ENCODE assay signal across 7 cellular contexts in the genomic region with DNA sequence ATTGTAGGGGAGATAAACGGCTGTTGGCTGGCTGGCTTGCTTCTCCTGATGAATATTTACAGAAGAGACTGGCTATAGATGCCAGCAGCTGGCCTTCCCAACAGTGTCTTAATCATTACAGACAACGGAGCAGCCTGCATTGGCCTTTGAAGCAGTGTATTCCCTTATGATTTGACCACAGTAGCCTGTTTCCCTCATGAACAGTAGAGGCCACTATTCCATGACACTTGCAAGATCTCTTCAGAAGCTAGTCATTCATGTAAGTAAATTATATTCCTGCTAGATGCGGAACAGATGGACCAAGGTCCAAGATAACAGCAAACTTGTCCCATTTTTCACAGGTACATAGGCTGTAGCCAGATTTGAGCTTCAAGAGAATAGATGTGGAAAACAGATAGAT. TPM values are rescaled to one million over a fixed set of nuclear protein-coding genes. Genes with fewer than 3 reads are reported as not detected.
DNase-seq lines count a peak whose midpoint lies in the region; ATAC-seq, FAIRE-seq and TF ChIP-seq lines count a peak whose summit lies in the region.

No MANE protein-coding gene starts in this region.

- intact Hi-C loops in pancreas (cut with DNase I) = no loop called here

- H3K4me3 ChIP-seq in GM12864 (ENCODE audit: low read depth, low read length) (no peak overlapping the region), pancreas (no peak overlapping the region)

- H3K27me3 Mint-ChIP-seq in activated T-helper 17 cell treated with anti-CD3 and anti-CD28 coated beads, Interleukin-2, amount 50 U/mL, for 72 hours = peaks cover 4% of the 10 kb centered on the region

- H3K4me1 ChIP-seq in pancreas = no peaks in the 10 kb centered on the region

- no peaks in the 10 kb centered on the region for H3K9me3 Mint-ChIP-seq in activated T-helper 17 cell treated with anti-CD3 and anti-CD28 coated beads, Interleukin-2, amount 50 U/mL, for 72 hours

- H3K4me1 Mint-ChIP-seq in activated T-helper 17 cell treated with anti-CD3 and anti-CD28 coated beads, Interleukin-2, amount 50 U/mL, for 72 hours = no peaks in the 10 kb centered on the region

- no peaks in the 10 kb centered on the region for H3K36me3 ChIP-seq in pancreas

- TF ChIP-seq CTCF in GM12864 (IDR thresholded peaks at IDR 0.05; ENCODE audit: low read depth, low read length, missing control alignments) (peak; percentile 28), pancreas (IDR thresholded peaks at IDR 0.05) (peak in 1 of 4 donors; percentile 9)

- H3K27ac ChIP-seq in pancreas = no peak overlapping the region

- no peak for DNase-seq in GM12864 (ENCODE audit: low read depth)
- peak; percentile 1 for DNase-seq in NCI-H446 treated with DMSO at 0.1 percent for 48 hours (lab: John Stamatoyannopoulos, UW)
- DNase-seq in dermis blood vessel endothelial cell = peak; percentile 51
- no peak for DNase-seq in pancreas
- no peak for DNase-seq in HEK293T (ENCODE audit: extremely low spot score)

- H3K9me3 ChIP-seq in pancreas = no peaks in the 10 kb centered on the region

- CTCF ChIA-PET in HEK293T (lab: Yijun Ruan, JAX) = interaction anchor here (1.1 kb wide), 1 partner anchor 15 kb away, joined by 3 read pairs; no protein-coding TSS in a partner anchor

- FAIRE-seq in pancreas (lab: Jason Lieb, UNC) = no peak

- ATAC-seq in pancreas (peak in 3 of 4 donors; percentile 66 to 77 (median 69)), HG03139 (IDR thresholded peaks at IDR 0.05; ENCODE audit: unreplicated experiment) (no peak)
- ATAC-seq in activated T-helper 17 cell treated with anti-CD3 and anti-CD28 coated beads, Interleukin-2, amount 50 U/mL, for 72 hours (replicated peaks) = no peak

- WGBS in pancreas, 2 donors = 9% methylated on average over 3 of the region's 3 CpGs

- POLR2A ChIA-PET in HEK293T (lab: Yijun Ruan, JAX) = no interaction called here

- H3K27me3 ChIP-seq in pancreas = no peaks in the 10 kb centered on the region

- H3K36me3 Mint-ChIP-seq in activated T-helper 17 cell treated with anti-CD3 and anti-CD28 coated beads, Interleukin-2, amount 50 U/mL, for 72 hours (ENCODE audit: low read depth) = no peaks in the 10 kb centered on the region

- no peak overlapping the region for H3K4me3 Mint-ChIP-seq in activated T-helper 17 cell treated with anti-CD3 and anti-CD28 coated beads, Interleukin-2, amount 50 U/mL, for 72 hours

- H3K27ac Mint-ChIP-seq in activated T-helper 17 cell treated with anti-CD3 and anti-CD28 coated beads, Interleukin-2, amount 50 U/mL, for 72 hours = no peak overlapping the region

TF ChIP-seq in HEK293T, 16 proteins besides CTCF, POLR2A, EP300 and RAD21:
- no peak for TF ChIP-seq CTBP1 (IDR thresholded peaks at IDR 0.05; ENCODE audit: borderline replicate concordance)
- no peak for TF ChIP-seq FOXK2 (IDR thresholded peaks at IDR 0.05)
- TF ChIP-seq LEF1 (IDR thresholded peaks at IDR 0.05; ENCODE audit: borderline replicate concordance) = no peak

RNA-seq across cellular contexts. Expression of gene TMCO5A, which starts 47.3 kb away (rescaled TPM):
- not detected in 2 replicates for total RNA-seq in dermis blood vessel endothelial cell
- not detected for total RNA-seq in pancreas
- polyA plus RNA-seq in pancreas = not detected
- not detected for total RNA-seq in activated T-helper 17 cell treated with anti-CD3 and anti-CD28 coated beads, Interleukin-2, amount 50 U/mL, for 72 hours

Comparison
In these comparisons a context has a peak if more than half of its experiments do, and no peak if none do; other contexts are left out.
1. DNase-seq: peak in NCI-H446 treated with DMSO at 0.1 percent for 48 hours (single experiment) and dermis blood vessel endothelial cell (single experiment); none in GM12864 (single experiment), pancreas (0 of 6) and HEK293T (single experiment).
2. ATAC-seq: peak in pancreas (3 of 4); none in HG03139 (single experiment) and activated T-helper 17 cell treated with anti-CD3 and anti-CD28 coated beads, Interleukin-2, amount 50 U/mL, for 72 hours (single experiment).